In the genomic region with DNA sequence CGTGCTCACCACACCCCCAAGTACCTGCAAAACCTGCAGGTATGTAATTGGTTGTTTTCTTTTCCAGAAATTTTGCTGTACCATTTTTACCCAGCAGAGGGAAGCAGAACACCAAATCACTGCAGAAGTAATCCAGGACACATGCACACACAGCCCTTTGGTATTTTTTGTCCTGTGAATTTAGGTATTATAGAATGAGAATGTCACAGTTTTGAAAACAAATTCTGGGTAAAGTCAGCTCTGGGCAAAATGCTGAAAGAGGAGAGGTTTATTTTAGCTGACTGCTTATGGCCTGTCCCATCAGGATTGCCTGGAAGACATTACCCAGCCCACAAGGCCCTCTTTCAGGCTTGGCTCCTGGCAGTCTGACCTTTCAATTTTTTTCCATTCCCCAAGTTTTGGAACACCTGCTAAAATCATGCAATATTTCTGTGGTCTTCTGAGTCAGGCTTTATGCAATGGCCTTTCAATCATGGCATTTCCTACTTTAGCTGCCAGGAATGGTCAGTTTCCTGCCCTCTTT, we compare ENCODE assay signal across 8 cellular contexts. TPM values are rescaled to one million over a fixed set of nuclear protein-coding genes. Genes with fewer than 3 reads are reported as not detected.
DNase-seq lines count a peak whose midpoint lies in the region; ATAC-seq and TF ChIP-seq lines count a peak whose summit lies in the region.

No MANE protein-coding gene starts in this region.

- H3K27ac Mint-ChIP-seq in nephron progenitor cell, result no peak overlapping the region

- no peak for TF ChIP-seq POLR2A in esophagus squamous epithelium (IDR thresholded peaks at IDR 0.05)

- intact Hi-C loops in esophagus squamous epithelium (cut with DNase I), result loop anchor here (5.0 kb wide), 2 partner anchors 176 to 246 kb away; no protein-coding TSS in a partner anchor

- H3K27me3 Mint-ChIP-seq in nephron progenitor cell (ENCODE audit: low read depth, poor library complexity), result peaks cover 10% of the 10 kb centered on the region

- DNase-seq in ACHN (peak; percentile 63), G401 (ENCODE audit: low spot score) (peak; percentile 80), NCI-H1048 (lab: John Stamatoyannopoulos, UW) (peak; percentile 16), SK-N-MC (ENCODE audit: low read depth, low spot score) (peak; percentile 30), esophagus squamous epithelium (lab: John Stamatoyannopoulos, UW) (no peak), nephron progenitor cell (peak; percentile 39)

- no peaks in the 10 kb centered on the region for H3K9me3 ChIP-seq in SK-N-MC (ENCODE audit: low read depth, low read length)
- H3K9me3 ChIP-seq in esophagus squamous epithelium, result no peaks in the 10 kb centered on the region

- in situ Hi-C loops in ACHN (cut with HindIII; ENCODE audit: low pct_ligation_motif_present, low pct_unique_long_range_greater_than_20kb, low sequenced_read_pairs) (loop anchor here (25.0 kb wide), 1 partner anchor 246 kb away; a partner anchor contains a TSS), G401 (cut with HindIII; ENCODE audit: low sequenced_read_pairs) (loop anchor here (25.0 kb wide), 1 partner anchor 246 kb away; a partner anchor contains a TSS)

- H3K27ac ChIP-seq in SK-N-MC (peak overlapping the region; percentile 52; the same call in 1 of the 2 replicates), esophagus squamous epithelium (peak overlapping the region in 2 of 4 donors; percentile 22 to 49)

- peaks cover 21% of the 10 kb centered on the region for H3K4me1 Mint-ChIP-seq in nephron progenitor cell

- H3K36me3 Mint-ChIP-seq in nephron progenitor cell (ENCODE audit: low read depth), result no peaks in the 10 kb centered on the region

- no peaks in the 10 kb centered on the region for H3K9me3 Mint-ChIP-seq in nephron progenitor cell

- peaks cover 6 to 38% (median 25%) of the 10 kb centered on the region in 3 donors for H3K4me1 ChIP-seq in esophagus squamous epithelium

- H3K9ac ChIP-seq in SK-N-MC (ENCODE audit: insufficient read length), result peak overlapping the region; percentile 46

- no peak overlapping the region for H3K4me3 ChIP-seq in SK-N-MC
- no peak overlapping the region for H3K4me3 ChIP-seq in esophagus squamous epithelium

- H3K27me3 ChIP-seq in esophagus squamous epithelium, result no peaks in the 10 kb centered on the region

- H3K4me3 Mint-ChIP-seq in nephron progenitor cell, result no peak overlapping the region

- 0% methylated on average over 1 of the region's 1 CpG for WGBS in esophagus squamous epithelium, 2 donors

- TF ChIP-seq CTCF in esophagus squamous epithelium (IDR thresholded peaks at IDR 0.05) (peak; percentile 79 to 91 (median 88)), nephron progenitor cell (IDR thresholded peaks at IDR 0.05) (peak; percentile 77)

- H3K36me3 ChIP-seq in SK-N-MC (ENCODE audit: insufficient read depth, low read length) (no peaks in the 10 kb centered on the region), esophagus squamous epithelium (no peaks in the 10 kb centered on the region)

- ATAC-seq in HG03139 (IDR thresholded peaks at IDR 0.05; ENCODE audit: unreplicated experiment) (no peak), GM18519 (IDR thresholded peaks at IDR 0.05; ENCODE audit: low FRiP score, unreplicated experiment) (no peak)

RNA-seq across cellular contexts. Expression of a gene that starts 3.5 kb away (rescaled TPM):
- 20.7 and 29.2 TPM in 2 replicates for total RNA-seq in G401 (2014; rRNA removed; shearing (Covaris generic))
- total RNA-seq in esophagus squamous epithelium, result 10 to 100 TPM in 2 of 4 donors, 1 to 10 TPM in 2; 4.0 to 17.5 (median 9.9) TPM

RNA-seq across cellular contexts. Expression of a gene that starts 54.7 kb away (rescaled TPM):
- 26.0 and 29.6 TPM in 2 replicates for total RNA-seq in G401 (2014; rRNA removed; shearing (Covaris generic))
- 10 to 100 TPM in 3 of 4 donors, 1 to 10 TPM in 1; 1.7 to 22.5 (median 11.5) TPM for total RNA-seq in esophagus squamous epithelium
